Comparison of ENCODE assay signal across 1 cellular context in genomic region chr2:8574196-8575010, GRCh38.
TF ChIP-seq lines count a peak whose summit lies in the region.

No MANE protein-coding gene starts in this region.

TF ChIP-seq in HepG2, 621 proteins besides CTCF, POLR2A, EP300 and RAD21 (continued from another document and continues in another):
- TF ChIP-seq PRDM4 (CRISPR knock-in tag; IDR thresholded peaks at IDR 0.05; ENCODE audit: borderline replicate concordance) (no peak), ZNF589 (CRISPR knock-in tag; conservative IDR thresholded peaks at IDR 0.05) (no peak; the same call in 1 of the 2 replicates), PHF5A (CRISPR knock-in tag; IDR thresholded peaks at IDR 0.05; ENCODE audit: low read depth, unreplicated experiment) (peak; percentile 46), ZFP62 (CRISPR knock-in tag; IDR thresholded peaks at IDR 0.05) (no peak), HMGXB3 (CRISPR knock-in tag; IDR thresholded peaks at IDR 0.05; ENCODE audit: borderline replicate concordance) (no peak; the same call in 1 of the 2 replicates), DNMT3B (CRISPR knock-in tag; conservative IDR thresholded peaks at IDR 0.05) (no peak; the same call in 1 of the 2 replicates), POGK (CRISPR knock-in tag; conservative IDR thresholded peaks at IDR 0.05) (peak; percentile 37), RBM39 (IDR thresholded peaks at IDR 0.05; ENCODE audit: low read depth, low read length, poor library complexity, severe bottlenecking) (peak; percentile 71), WIZ (CRISPR knock-in tag; IDR thresholded peaks at IDR 0.05) (peak; percentile 32; the same call in 1 of the 2 replicates), ZNF639 (CRISPR knock-in tag; conservative IDR thresholded peaks at IDR 0.05) (no peak), MXD1 (CRISPR knock-in tag; IDR thresholded peaks at IDR 0.05) (peak; percentile 84), E2F2 (CRISPR knock-in tag; IDR thresholded peaks at IDR 0.05; ENCODE audit: borderline replicate concordance) (peak; percentile 12; the same call in 1 of the 2 replicates), ARNT2 (CRISPR knock-in tag; IDR thresholded peaks at IDR 0.05; ENCODE audit: low read depth) (peak; percentile 19; the same call in 1 of the 2 replicates), ELK4 (CRISPR knock-in tag; IDR thresholded peaks at IDR 0.05; ENCODE audit: borderline replicate concordance) (no peak), HDAC1 (CRISPR knock-in tag; IDR thresholded peaks at IDR 0.05) (peak; percentile 94), FOXM1 (CRISPR knock-in tag; IDR thresholded peaks at IDR 0.05) (no peak), SAFB2 (CRISPR knock-in tag; IDR thresholded peaks at IDR 0.05; ENCODE audit: borderline replicate concordance, low read depth) (peak; percentile 94), ZNF704 (CRISPR knock-in tag; IDR thresholded peaks at IDR 0.05; ENCODE audit: borderline replicate concordance) (peak; percentile 57; the same call in 1 of the 2 replicates), ZNF557 (CRISPR knock-in tag; IDR thresholded peaks at IDR 0.05) (0 out of 2 replicates have a peak, but pooled peaks have one; percentile 16), ARNT (IDR thresholded peaks at IDR 0.05) (no peak), ZNF431 (CRISPR knock-in tag; IDR thresholded peaks at IDR 0.05; ENCODE audit: borderline replicate concordance, low read depth) (peak; percentile 76; the same call in 1 of the 2 replicates), ZHX2 (IDR thresholded peaks at IDR 0.05; ENCODE audit: low read depth) (peak; percentile 72), ZHX2 (CRISPR knock-in tag; IDR thresholded peaks at IDR 0.05; ENCODE audit: borderline replicate concordance) (no peak; the same call in 1 of the 2 replicates), TAF15 (IDR thresholded peaks at IDR 0.05; ENCODE audit: low read depth, low read length, poor library complexity, severe bottlenecking) (no peak), ZNF784 (CRISPR knock-in tag; IDR thresholded peaks at IDR 0.05; ENCODE audit: borderline replicate concordance) (peak; percentile 98), ZNF367 (CRISPR knock-in tag; IDR thresholded peaks at IDR 0.05; ENCODE audit: borderline replicate concordance) (no peak), ZIK1 (CRISPR knock-in tag; IDR thresholded peaks at IDR 0.05; ENCODE audit: borderline replicate concordance, low read depth) (peak; percentile 90), NBN (conservative IDR thresholded peaks at IDR 0.05) (no peak), GATA4 (IDR thresholded peaks at IDR 0.05; ENCODE audit: borderline replicate concordance, low read depth) (peak; percentile 46; the same call in 1 of the 2 replicates), DNMT1 (CRISPR knock-in tag; IDR thresholded peaks at IDR 0.05) (no peak; the same call in none of the 2 replicates), ZNF501 (CRISPR knock-in tag; IDR thresholded peaks at IDR 0.05) (no peak; the same call in none of the 2 replicates), ZNF747 (CRISPR knock-in tag; IDR thresholded peaks at IDR 0.05; ENCODE audit: borderline replicate concordance) (no peak; the same call in 1 of the 2 replicates), SMAD3 (CRISPR knock-in tag; IDR thresholded peaks at IDR 0.05) (peak; percentile 71), ZSCAN25 (CRISPR knock-in tag; IDR thresholded peaks at IDR 0.05) (peak; percentile 88)
